11 cellular contexts compared by ENCODE assay signal in genomic region chr9:133589454-133590227, GRCh38. TPM values are rescaled to one million over a fixed set of nuclear protein-coding genes. Genes with fewer than 3 reads are reported as not detected.
A peak's percentile ranks its signal among the peaks of the same experiment; 100 is the strongest.
DNase-seq lines count a peak whose midpoint lies in the region; ATAC-seq and TF ChIP-seq lines count a peak whose summit lies in the region.
"Had no signal": no experiment of that assay in that cellular context is flagged by ENCODE, and none has a peak within 500 bp of the region (broad histone marks: within the 10 kb centered on the region; RNA-seq: fewer than 3 reads in every experiment).

No MANE protein-coding gene starts in this region.

- in situ Hi-C loops in KBM-7 (cut with MboI; ENCODE audit: low pct_unique_long_range_greater_than_20kb, low sequenced_read_pairs) (no loop called here), transverse colon (cut with MboI; ENCODE audit: low pct_ligation_motif_present in 1 of 4, low pct_unique_long_range_greater_than_20kb in 1 of 4, low sequenced_read_pairs in 3 of 4) (no loop called here)

- intact Hi-C loops in A673 (cut with micrococcal nuclease; ENCODE audit: unreplicated experiment), result no loop called here
- intact Hi-C loops in right lobe of liver (cut with DNase I), result loop anchor here in 1 of 2 donors (10.0 kb wide), 1 partner anchor 65 kb away; the partner anchor contains the start of gene MYMK
- intact Hi-C loops in transverse colon (cut with DNase I; ENCODE audit: low total_unique reads), result no loop called here

- CTCF ChIA-PET in A673 (lab: Charles Lee), result no interaction called here

- H3K4me3 ChIP-seq in A673 (ENCODE audit: low read depth, low read length, poor library complexity, severe bottlenecking), result no peak overlapping the region
- H3K4me3 ChIP-seq in right lobe of liver, result no peak overlapping the region
- H3K4me3 ChIP-seq in transverse colon, result no peak overlapping the region

- H3K4me1 ChIP-seq in A673 (ENCODE audit: insufficient read depth, low read length, poor library complexity, severe bottlenecking), result peaks cover 18% of the 10 kb centered on the region
- no peaks in the 10 kb centered on the region for H3K4me1 ChIP-seq in right lobe of liver
- H3K4me1 ChIP-seq in transverse colon, result peaks cover 10 to 17% (median 13%) of the 10 kb centered on the region in 4 donors

- H3K36me3 ChIP-seq in A673 (ENCODE audit: insufficient read depth, low read length, poor library complexity, severe bottlenecking) (no peaks in the 10 kb centered on the region), right lobe of liver (no peaks in the 10 kb centered on the region), transverse colon (no peaks in the 10 kb centered on the region)

- no peak for ATAC-seq in right lobe of liver
- ATAC-seq: stimulated activated naive B cell treated with anti-CD40 and anti-IgM and Interleukin-4, amounts not matched to agents 10 μg/mL and 1 μg/mL and 100 μg/mL, for 72 hours had no signal

- TF ChIP-seq EP300 in transverse colon (IDR thresholded peaks at IDR 0.05; ENCODE audit: low read depth), result no peak

- POLR2A ChIA-PET in A673 (lab: Charles Lee; ENCODE audit: low non-redundant PET), result no interaction called here

- 32% methylated on average over 8 of the region's 19 CpGs for WGBS in right lobe of liver (ENCODE audit: insufficient coverage, low coverage, low lambda C conversion rate, missing lambda C conversion rate)
- 66 to 71% methylated on average over 1 to 13 of the region's 19 CpGs for WGBS in transverse colon (ENCODE audit: low coverage in 1 of 2), 2 donors

- DNase-seq in A673 (ENCODE audit: low spot score) (no peak), KBM-7 (peak; percentile 16), right lobe of liver (no peak), NCI-H1694 (lab: John Stamatoyannopoulos, UW) (no peak), GOT3 (lab: John Stamatoyannopoulos, UW) (no peak), transverse colon (no peak), NCI-H446 treated with DMSO at 0.1 percent for 48 hours (lab: John Stamatoyannopoulos, UW) (no peak)
- DNase-seq in activated T-cell treated with anti-CD3 and anti-CD28 coated beads, Interleukin-2, amount 50 U/mL, for 48 hours, result peak; percentile 67 to 70
- DNase-seq: stimulated activated naive B cell treated with anti-CD40 and anti-IgM and Interleukin-4, amounts not matched to agents 10 μg/mL and 1 μg/mL and 100 μg/mL, for 72 hours had no signal

- H3K27me3 ChIP-seq in A673 (replicated peaks; ENCODE audit: insufficient read depth, low read depth, low read length, poor library complexity), result no peaks in the 10 kb centered on the region
- no peaks in the 10 kb centered on the region for H3K27me3 ChIP-seq in right lobe of liver
- peaks cover 24% of the 10 kb centered on the region for H3K27me3 ChIP-seq in transverse colon

- H3K27ac ChIP-seq in A673 (ENCODE audit: low read depth, low read length, poor library complexity, severe bottlenecking) (no peak overlapping the region), right lobe of liver (no peak overlapping the region), transverse colon (no peak overlapping the region)

- peaks cover 5% of the 10 kb centered on the region for H3K9me3 ChIP-seq in A673 (ENCODE audit: low read depth, low read length, poor library complexity, severe bottlenecking)
- no peaks in the 10 kb centered on the region for H3K9me3 ChIP-seq in right lobe of liver
- H3K9me3 ChIP-seq in transverse colon, result no peaks in the 10 kb centered on the region

- no TSS peak for BruUV-seq in A673 (replicated peaks; lab: Mats Ljungman, UMichigan)

- no peak for TF ChIP-seq POLR2A in right lobe of liver (IDR thresholded peaks at IDR 0.05)
- no peak for TF ChIP-seq POLR2A in transverse colon (IDR thresholded peaks at IDR 0.05)

- peak; percentile 74 for TF ChIP-seq CTCF in A673 (conservative IDR thresholded peaks at IDR 0.05; ENCODE audit: low read depth, low read length)
- TF ChIP-seq CTCF in right lobe of liver (IDR thresholded peaks at IDR 0.05), result peak; percentile 28 to 49 (median 32)
- peak in 2 of 5 experiments; percentile 11 to 25 for TF ChIP-seq CTCF in transverse colon (IDR thresholded peaks at IDR 0.05)

RNA-seq across cellular contexts. Expression of gene FAM163B, which starts 19.5 kb away (rescaled TPM):
- not detected in 2 replicates for total RNA-seq in A673 (2021)
- total RNA-seq in right lobe of liver, result 1 to 10 TPM; 1.6 to 5.8 (median 3.0) TPM
- under 1 TPM in 1 of 4 donors, not detected in 3; 0.64 TPM for total RNA-seq in transverse colon
- total RNA-seq: glomerular endothelial cell, NCI-H460 had no signal

RNA-seq across cellular contexts. Expression of gene DBH, which starts 46.5 kb away (rescaled TPM):
- not detected in 2 replicates for total RNA-seq in A673 (2021)
- 10 to 100 TPM in 1 of 6 experiments, 1 to 10 TPM in 5; 1.2 to 12.9 (median 5.7) TPM for total RNA-seq in right lobe of liver
- total RNA-seq in transverse colon, result not detected
- total RNA-seq: glomerular endothelial cell, NCI-H460 had no signal

RNA-seq across cellular contexts. Expression of gene ADAMTSL2, which starts 55.1 kb away (rescaled TPM):
- 0.06 TPM in 1 of 2 replicates, not detected in the other for total RNA-seq in A673 (2021)
- total RNA-seq in right lobe of liver, result 10 to 100 TPM in 3 of 6 experiments, 1 to 10 TPM in 3; 9.2 to 24.8 (median 12.7) TPM
- total RNA-seq in transverse colon, result 1 to 10 TPM in 2 of 4 donors, under 1 TPM in 2; 0.64 to 2.4 (median 1.5) TPM
- total RNA-seq: glomerular endothelial cell, NCI-H460 had no signal

Comparison
In these comparisons a context has a peak if more than half of its experiments do, and no peak if none do; other contexts are left out.
1. DNase-seq: peak in KBM-7 (single experiment) and activated T-cell treated with anti-CD3 and anti-CD28 coated beads, Interleukin-2, amount 50 U/mL, for 48 hours (2 of 2); none in A673 (single experiment), right lobe of liver (0 of 3), NCI-H1694 (single experiment), GOT3 (single experiment), transverse colon (single experiment) and NCI-H446 treated with DMSO at 0.1 percent for 48 hours (single experiment).